ENCODE assay signal across 18 cellular contexts in the genomic region with DNA sequence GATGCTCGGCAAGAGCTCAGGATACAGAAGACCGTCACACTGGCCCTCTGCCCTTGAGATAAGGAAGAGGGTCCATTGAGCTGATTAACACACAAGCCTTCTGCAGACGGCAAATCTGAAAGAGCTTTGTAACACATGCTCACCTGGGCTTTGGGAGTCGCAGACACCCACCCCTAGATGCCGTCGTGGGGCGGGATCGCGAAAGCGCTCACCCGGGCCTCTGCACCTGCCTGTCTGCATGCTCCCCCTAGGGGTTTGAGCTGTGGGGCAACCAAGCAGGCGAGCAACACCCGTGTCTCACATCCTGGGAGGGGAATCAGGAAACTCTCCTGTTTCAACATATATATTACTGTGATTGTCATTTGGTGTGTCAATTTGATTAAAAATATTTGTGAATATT.
"Had no signal": no experiment of that assay in that cellular context is flagged by ENCODE, and none has a peak within 500 bp of the region (broad histone marks: within the 10 kb centered on the region; RNA-seq: fewer than 3 reads in every experiment).

No MANE protein-coding gene starts in this region.

- ATAC-seq: activated CD8-positive, alpha-beta T cell treated with anti-CD3 and anti-CD28 coated beads for 36 hours; body of pancreas; effector memory CD8-positive, alpha-beta T cell; natural killer cell treated with Interleukin-12 subunit alpha and Interleukin-12 subunit beta and Interleukin-15 and Interleukin-18, amount 100 ng/mL, for 72 hours; stimulated activated naive CD8-positive, alpha-beta T cell treated with anti-CD3 and anti-CD28 coated beads, Interleukin-15, Interleukin-2, amounts not matched to agents 100 U/mL and 50 U/mL, for 24 hours had no signal

- H3K4me3 Mint-ChIP-seq: activated CD4-positive, alpha-beta T cell treated with anti-CD3 and anti-CD28 coated beads, Interleukin-2, amount 10 ng/mL, durations not matched to agents 24 days and 14 days; activated CD8-positive, alpha-beta T cell treated with anti-CD3 and anti-CD28 coated beads for 36 hours; activated naive CD8-positive, alpha-beta T cell treated with anti-CD3 and anti-CD28 coated beads, Interleukin-2, amount 10 ng/mL, durations not matched to agents 7 days and 5 days; activated T-cell treated with anti-CD3 and anti-CD28 coated beads, Interleukin-2, amount 50 U/mL, for 24 hours; effector memory CD8-positive, alpha-beta T cell; natural killer cell treated with Interleukin-12 subunit alpha and Interleukin-12 subunit beta and Interleukin-15 and Interleukin-18, amount 100 ng/mL, for 72 hours; T-helper 2 cell treated with Interferon-gamma antibody and Interleukin-4, amounts not matched to agents 5 μg/mL and 100 μg/mL, for 36 hours had no signal

- H3K27ac ChIP-seq: body of pancreas, left ventricle myocardium inferior, tibial nerve, uterus had no signal

- H3K27me3 Mint-ChIP-seq: activated CD4-positive, alpha-beta T cell treated with anti-CD3 and anti-CD28 coated beads, Interleukin-2, amount 10 ng/mL, durations not matched to agents 24 days and 14 days; activated CD8-positive, alpha-beta T cell treated with anti-CD3 and anti-CD28 coated beads for 36 hours; activated naive CD8-positive, alpha-beta T cell treated with anti-CD3 and anti-CD28 coated beads, Interleukin-2, amount 10 ng/mL, durations not matched to agents 7 days and 5 days; activated T-cell treated with anti-CD3 and anti-CD28 coated beads, Interleukin-2, amount 50 U/mL, for 24 hours; effector memory CD8-positive, alpha-beta T cell; natural killer cell treated with Interleukin-12 subunit alpha and Interleukin-12 subunit beta and Interleukin-15 and Interleukin-18, amount 100 ng/mL, for 72 hours had no signal

- H3K27ac Mint-ChIP-seq: activated CD4-positive, alpha-beta T cell treated with anti-CD3 and anti-CD28 coated beads, Interleukin-2, amount 10 ng/mL, durations not matched to agents 24 days and 14 days; activated CD8-positive, alpha-beta T cell treated with anti-CD3 and anti-CD28 coated beads for 36 hours; activated naive CD8-positive, alpha-beta T cell treated with anti-CD3 and anti-CD28 coated beads, Interleukin-2, amount 10 ng/mL, durations not matched to agents 7 days and 5 days; activated T-cell treated with anti-CD3 and anti-CD28 coated beads, Interleukin-2, amount 50 U/mL, for 24 hours; activated T-helper 2 cell treated with anti-CD3 and anti-CD28 coated beads, Interferon-gamma antibody, Interleukin-2, Interleukin-4, amounts not matched to agents 10 μg/mL and 5 μg/mL and 100 μg/mL, durations not matched to agents 14 hours and 24 hours and 36 hours; effector memory CD8-positive, alpha-beta T cell; natural killer cell treated with Interleukin-12 subunit alpha and Interleukin-12 subunit beta and Interleukin-15 and Interleukin-18, amount 100 ng/mL, for 72 hours; T-helper 2 cell treated with Interferon-gamma antibody and Interleukin-4, amounts not matched to agents 5 μg/mL and 100 μg/mL, for 36 hours had no signal

- H3K36me3 ChIP-seq: left ventricle myocardium inferior, tibial nerve had no signal

- H3K27me3 ChIP-seq: body of pancreas, tibial nerve, uterus had no signal

- H3K4me1 Mint-ChIP-seq: activated CD4-positive, alpha-beta T cell treated with anti-CD3 and anti-CD28 coated beads, Interleukin-2, amount 10 ng/mL, durations not matched to agents 24 days and 14 days; activated naive CD8-positive, alpha-beta T cell treated with anti-CD3 and anti-CD28 coated beads, Interleukin-2, amount 10 ng/mL, durations not matched to agents 7 days and 5 days had no signal

- H3K9me3 ChIP-seq: uterus had no signal

- H3K4me1 ChIP-seq: body of pancreas, left ventricle myocardium inferior, tibial nerve, uterus had no signal

- H3K36me3 Mint-ChIP-seq: activated naive CD8-positive, alpha-beta T cell treated with anti-CD3 and anti-CD28 coated beads, Interleukin-2, amount 10 ng/mL, durations not matched to agents 7 days and 5 days; natural killer cell treated with Interleukin-12 subunit alpha and Interleukin-12 subunit beta and Interleukin-15 and Interleukin-18, amount 100 ng/mL, for 72 hours had no signal

- DNase-seq: activated CD4-positive, alpha-beta T cell treated with anti-CD3 and anti-CD28 coated beads, Interleukin-2, amount 10 ng/mL, durations not matched to agents 24 days and 14 days; activated CD8-positive, alpha-beta T cell treated with anti-CD3 and anti-CD28 coated beads for 36 hours; activated naive CD4-positive, alpha-beta T cell treated with Interleukin-2 at 50 U/mL for 16 hours; activated naive CD8-positive, alpha-beta T cell treated with anti-CD3 and anti-CD28 coated beads, Interleukin-2, amount 10 ng/mL, durations not matched to agents 7 days and 5 days; activated T-cell treated with anti-CD3 and anti-CD28 coated beads, Interleukin-2, amount 50 U/mL, for 24 hours; body of pancreas; effector memory CD8-positive, alpha-beta T cell; kidney glomerular epithelial cell; left ventricle myocardium inferior; retina; stimulated activated CD4-positive, alpha-beta T cell treated with anti-CD3 and anti-CD28 coated beads, Interleukin-12 subunit alpha, Interleukin-12 subunit beta, amount 100 ng/mL, for 4 hours; stimulated activated CD4-positive, alpha-beta T cell treated with anti-CD3 and anti-CD28 coated beads, Interleukin-1b, Interleukin-23, amount 100 ng/mL, for 48 hours; stimulated activated naive CD8-positive, alpha-beta T cell treated with anti-CD3 and anti-CD28 coated beads, Interleukin-15, Interleukin-2, amounts not matched to agents 100 U/mL and 50 U/mL, for 24 hours; uterus had no signal

- H3K4me3 ChIP-seq: body of pancreas, left ventricle myocardium inferior, tibial nerve, uterus had no signal
